Comparison of ENCODE assay signal across 27 cellular contexts in genomic region chr16:83054302-83054701, GRCh38.
DNase-seq lines count a peak whose midpoint lies in the region; ATAC-seq, FAIRE-seq and TF ChIP-seq lines count a peak whose summit lies in the region.
"Had no signal": no experiment of that assay in that cellular context is flagged by ENCODE, and none has a peak within 500 bp of the region (broad histone marks: within the 10 kb centered on the region; RNA-seq: fewer than 3 reads in every experiment).

No MANE protein-coding gene starts in this region.

- DNase-seq in GM23248 (peak; percentile 23), RWPE2 (ENCODE audit: low spot score) (no peak), endothelial cell of umbilical vein (ENCODE audit: low read depth, low spot score) (peak; percentile 48), kidney tubule cell (ENCODE audit: low spot score) (peak; percentile 13), MG63 (no peak), hepatocyte (ENCODE audit: low spot score) (no peak), NCI-H2227 (lab: John Stamatoyannopoulos, UW; ENCODE audit: unreplicated experiment) (no peak), activated gamma-delta T cell (lab: John Stamatoyannopoulos, UW) (no peak)
- DNase-seq: AML-193; CD4-positive, alpha-beta T cell; COR-L47; DMS53; H7; NCI-H1092 treated with DMSO at 0.1 percent for 48 hours; NCI-H1436 treated with DMSO at 0.1 percent for 48 hours; NCI-H187 treated with DMSO at 0.1 percent for 48 hours; NCI-H2107; NCI-H446 treated with DMSO at 0.1 percent for 48 hours; NCI-H526; NCI-H82; NK-92 treated with Interleukin-12 subunit alpha and Interleukin-12 subunit beta, amount 100 ng/mL, for 24 hours; PC-9; RPMI8226; SHP77 had no signal

- H3K9me3 ChIP-seq in GM23248 (ENCODE audit: low read depth) (no peaks in the 10 kb centered on the region), RWPE2 (ENCODE audit: severe bottlenecking) (no peaks in the 10 kb centered on the region), endothelial cell of umbilical vein (replicated peaks; ENCODE audit: control insufficient read depth, insufficient read depth, low read length) (no peaks in the 10 kb centered on the region), MG63 (no peaks in the 10 kb centered on the region), hepatocyte (ENCODE audit: low read depth) (no peaks in the 10 kb centered on the region)

- peak; percentile 12 for FAIRE-seq in endothelial cell of umbilical vein (lab: Jason Lieb, UNC)
- FAIRE-seq: A204.1, G401.6 had no signal

- H3K4me3 ChIP-seq in GM23248 (no peak overlapping the region), RWPE2 (ENCODE audit: severe bottlenecking) (no peak overlapping the region), endothelial cell of umbilical vein (replicated peaks in 1 of 3; ENCODE audit: insufficient read depth in 1 of 3, low read depth in 1 of 3, low read length in 3 of 3) (no peak overlapping the region), MG63 (no peak overlapping the region), hepatocyte (no peak overlapping the region)
- H3K4me3 ChIP-seq: BLaER1 treated with 17β-estradiol and CSF1 and Interleukin-3, amounts not matched to agents 10 nM and 100 nM; PC-9 had no signal

- POLR2A ChIA-PET in endothelial cell of umbilical vein (lab: Charles Lee) = no interaction called here

- in situ Hi-C loops in GM23248 (cut with MboI) = no loop called here

- WGBS in GM23248 (ENCODE audit: low coverage in 1 of 2, low lambda C conversion rate in 2 of 2, missing lambda C conversion rate in 2 of 2), 2 experiments = 50 to 57% methylated on average over 2 of the region's 2 CpGs
- 85% methylated on average over 2 of the region's 2 CpGs for WGBS in hepatocyte (ENCODE audit: low lambda C conversion rate, missing lambda C conversion rate)

- no peak overlapping the region for H3K4me2 ChIP-seq in GM23248 (ENCODE audit: unreplicated experiment)
- H3K4me2 ChIP-seq in endothelial cell of umbilical vein (ENCODE audit: insufficient read depth, low read length) = no peak overlapping the region
- H3K4me2 ChIP-seq in hepatocyte = no peak overlapping the region
- H3K4me2 ChIP-seq: BLaER1 treated with 17β-estradiol and CSF1 and Interleukin-3, amounts not matched to agents 10 nM and 100 nM; PC-9 had no signal

- H3K4me1 ChIP-seq in GM23248 (ENCODE audit: insufficient read depth) = no peaks in the 10 kb centered on the region
- no peaks in the 10 kb centered on the region for H3K4me1 ChIP-seq in RWPE2 (ENCODE audit: insufficient read depth, poor library complexity, severe bottlenecking)
- H3K4me1 ChIP-seq in endothelial cell of umbilical vein (ENCODE audit: control insufficient read depth, extremely low read depth, insufficient read depth, low read length) = peaks cover 6% of the 10 kb centered on the region
- no peaks in the 10 kb centered on the region for H3K4me1 ChIP-seq in hepatocyte (ENCODE audit: insufficient read depth)
- H3K4me1 ChIP-seq: BLaER1 treated with 17β-estradiol and CSF1 and Interleukin-3, amounts not matched to agents 10 nM and 100 nM had no signal

- H3K27me3 ChIP-seq in GM23248 (replicated peaks; ENCODE audit: insufficient read depth) (no peaks in the 10 kb centered on the region), RWPE2 (ENCODE audit: insufficient read depth, poor library complexity, severe bottlenecking) (no peaks in the 10 kb centered on the region), endothelial cell of umbilical vein (ENCODE audit: control insufficient read depth in 2 of 2, insufficient read depth in 2 of 2, low read length in 2 of 2) (no peaks in the 10 kb centered on the region), MG63 (no peaks in the 10 kb centered on the region), hepatocyte (no peaks in the 10 kb centered on the region)
- H3K27me3 ChIP-seq: BLaER1 treated with 17β-estradiol and CSF1 and Interleukin-3, amounts not matched to agents 10 nM and 100 nM had no signal

- H2AFZ ChIP-seq in GM23248 (no peak overlapping the region), endothelial cell of umbilical vein (ENCODE audit: low read depth, low read length) (no peak overlapping the region), hepatocyte (no peak overlapping the region)
- H2AFZ ChIP-seq: PC-9 had no signal

- H3K79me2 ChIP-seq in GM23248 (ENCODE audit: insufficient read depth) (no peaks in the 10 kb centered on the region), endothelial cell of umbilical vein (ENCODE audit: control insufficient read depth, insufficient read depth, low read length) (no peaks in the 10 kb centered on the region), hepatocyte (no peaks in the 10 kb centered on the region)

- dilution Hi-C loops in endothelial cell of umbilical vein (cut with MboI; ENCODE audit: extremely low pct_ligation_motif_present, low sequenced_read_pairs) = no loop called here

- no peak for TF ChIP-seq POLR2A in endothelial cell of umbilical vein (IDR thresholded peaks at IDR 0.05; ENCODE audit: low read depth, low read length)

- no peaks in the 10 kb centered on the region for H3F3A ChIP-seq in GM23248 (ENCODE audit: insufficient read depth)

- peak; percentile 70; the same call in 2 of the 3 replicates for ATAC-seq in RWPE2 (ENCODE audit: low read depth)

- no peaks in the 10 kb centered on the region for H4K20me1 ChIP-seq in GM23248 (ENCODE audit: insufficient read depth)
- H4K20me1 ChIP-seq in endothelial cell of umbilical vein (replicated peaks; ENCODE audit: control insufficient read depth, extremely low read depth, insufficient read depth, low read length) = no peaks in the 10 kb centered on the region
- no peaks in the 10 kb centered on the region for H4K20me1 ChIP-seq in hepatocyte (ENCODE audit: insufficient read depth, poor library complexity, severe bottlenecking)
- H4K20me1 ChIP-seq: BLaER1 treated with 17β-estradiol and CSF1 and Interleukin-3, amounts not matched to agents 10 nM and 100 nM had no signal

- CTCF ChIA-PET in endothelial cell of umbilical vein (lab: Charles Lee) = interaction anchor here (0.9 kb wide), 1 partner anchor 217 kb away, joined by 3 read pairs; no protein-coding TSS in a partner anchor

- TF ChIP-seq CTCF in RWPE2 (IDR thresholded peaks at IDR 0.05; ENCODE audit: poor library complexity, severe bottlenecking) = no peak
- no peak for TF ChIP-seq CTCF in endothelial cell of umbilical vein (IDR thresholded peaks at IDR 0.05; ENCODE audit: extremely low read depth in 1 of 2, insufficient read depth in 1 of 2, low read depth in 1 of 2, low read length in 2 of 2)
- TF ChIP-seq CTCF in hepatocyte (IDR thresholded peaks at IDR 0.05; ENCODE audit: poor library complexity) = no peak

- no TSS peak for BruUV-seq in endothelial cell of umbilical vein (replicated peaks; lab: Mats Ljungman, UMichigan)

- intact Hi-C loops in endothelial cell of umbilical vein (cut with micrococcal nuclease) = loop anchor here (1.0 kb wide), 1 partner anchor 8 kb away; no protein-coding TSS in a partner anchor

- H3K9me2 ChIP-seq in GM23248 (ENCODE audit: insufficient read depth) (no peaks in the 10 kb centered on the region), hepatocyte (replicated peaks; ENCODE audit: insufficient read depth) (no peaks in the 10 kb centered on the region)

- H3K27ac ChIP-seq in GM23248 = no peak overlapping the region
- no peak overlapping the region for H3K27ac ChIP-seq in RWPE2 (ENCODE audit: poor library complexity, severe bottlenecking)
- no peak overlapping the region for H3K27ac ChIP-seq in endothelial cell of umbilical vein (ENCODE audit: insufficient read depth, low read depth, low read length)
- no peak overlapping the region for H3K27ac ChIP-seq in hepatocyte
- H3K27ac ChIP-seq: BLaER1 treated with 17β-estradiol and CSF1 and Interleukin-3, amounts not matched to agents 10 nM and 100 nM; PC-9 had no signal

- H3K9ac ChIP-seq in GM23248 (no peak overlapping the region), endothelial cell of umbilical vein (replicated peaks; ENCODE audit: extremely low read depth, insufficient read depth, low read length) (no peak overlapping the region)
- H3K9ac ChIP-seq: BLaER1 treated with 17β-estradiol and CSF1 and Interleukin-3, amounts not matched to agents 10 nM and 100 nM had no signal

- H3K36me3 ChIP-seq in GM23248 (ENCODE audit: low read depth) (no peaks in the 10 kb centered on the region), RWPE2 (ENCODE audit: low read depth) (no peaks in the 10 kb centered on the region), endothelial cell of umbilical vein (ENCODE audit: control insufficient read depth in 2 of 2, extremely low read depth in 1 of 2, insufficient read depth in 2 of 2, low read length in 2 of 2) (no peaks in the 10 kb centered on the region), MG63 (no peaks in the 10 kb centered on the region), hepatocyte (replicated peaks; ENCODE audit: insufficient read depth, low read depth) (no peaks in the 10 kb centered on the region)
- H3K36me3 ChIP-seq: BLaER1 treated with 17β-estradiol and CSF1 and Interleukin-3, amounts not matched to agents 10 nM and 100 nM had no signal

- no peaks in the 10 kb centered on the region for H3K9me1 ChIP-seq in endothelial cell of umbilical vein (replicated peaks; ENCODE audit: control insufficient read depth, extremely low read depth, insufficient read depth, low read length)

TF ChIP-seq in endothelial cell of umbilical vein, 7 proteins besides CTCF, POLR2A, EP300 and RAD21:
- TF ChIP-seq GATA2 (IDR thresholded peaks at IDR 0.05; ENCODE audit: insufficient read depth, insufficient read length, low read depth, low read length) (no peak), EZH2 (IDR thresholded peaks at IDR 0.05; ENCODE audit: borderline replicate concordance, low read depth, low read length, severe bottlenecking) (no peak), MYC (IDR thresholded peaks at IDR 0.05; ENCODE audit: low read depth, low read length) (no peak), FOS (IDR thresholded peaks at IDR 0.05; ENCODE audit: borderline replicate concordance, insufficient read depth, low read length) (peak; percentile 69), MAX (IDR thresholded peaks at IDR 0.05; ENCODE audit: insufficient read depth, insufficient read length) (no peak)

Comparison
In these comparisons a context has a peak if more than half of its experiments do, and no peak if none do; other contexts are left out.
1. DNase-seq: peak in GM23248 (single experiment), endothelial cell of umbilical vein (single experiment) and kidney tubule cell (single experiment); none in RWPE2 (single experiment), MG63 (single experiment), hepatocyte (single experiment), NCI-H2227 (single experiment) and activated gamma-delta T cell (single experiment).